8 cellular contexts compared by ENCODE assay signal in genomic region chr6:11093591-11094410, GRCh38. TPM values are rescaled to one million over a fixed set of nuclear protein-coding genes. Genes with fewer than 3 reads are reported as not detected.
A peak's percentile ranks its signal among the peaks of the same experiment; 100 is the strongest.
DNase-seq lines count a peak whose midpoint lies in the region; ATAC-seq and TF ChIP-seq lines count a peak whose summit lies in the region.

TSS of gene SMIM13 (plus strand) at chr6:11093834. CDS start at chr6:11094314, 480 bp downstream.

- no peaks in the 10 kb centered on the region for H3K9me3 ChIP-seq in DOHH2 (ENCODE audit: control insufficient read depth, insufficient read depth, low read length)
- no peaks in the 10 kb centered on the region for H3K9me3 ChIP-seq in KOPT-K1 (ENCODE audit: insufficient read depth, low read length, poor library complexity, severe bottlenecking)
- no peaks in the 10 kb centered on the region for H3K9me3 ChIP-seq in Peyer's patch
- H3K9me3 ChIP-seq in muscle layer of duodenum (ENCODE audit: control insufficient read depth in 1 of 2, low read length in 2 of 2), result no peaks in the 10 kb centered on the region

- H3F3A ChIP-seq in DOHH2 (ENCODE audit: control insufficient read depth, insufficient read depth), result no peaks in the 10 kb centered on the region

- H3K27me3 ChIP-seq in DOHH2 (ENCODE audit: control insufficient read depth, low read length), result no peaks in the 10 kb centered on the region
- H3K27me3 ChIP-seq in Peyer's patch, result no peaks in the 10 kb centered on the region
- no peaks in the 10 kb centered on the region for H3K27me3 ChIP-seq in muscle layer of duodenum (ENCODE audit: low read depth, low read length)

- 0 out of 2 replicates have a peak, but pooled peaks cover 4% of the 10 kb centered on the region for H3K36me3 ChIP-seq in DOHH2 (ENCODE audit: control insufficient read depth, low read length)
- no peaks in the 10 kb centered on the region for H3K36me3 ChIP-seq in KOPT-K1 (ENCODE audit: insufficient read depth, low read length)
- H3K36me3 ChIP-seq in Peyer's patch, result no peaks in the 10 kb centered on the region
- peaks cover 0 to 4% of the 10 kb centered on the region in 2 donors for H3K36me3 ChIP-seq in muscle layer of duodenum (ENCODE audit: control insufficient read depth in 1 of 2, insufficient read depth in 2 of 2, low read length in 2 of 2)

- H3K4me2 ChIP-seq in DOHH2 (ENCODE audit: low read length), result peak within 1 kb of the TSS; percentile 89

- H3K4me3 ChIP-seq in DOHH2 (ENCODE audit: low read length) (peak within 1 kb of the TSS; percentile 96), Peyer's patch (peak within 1 kb of the TSS; percentile 88 to 100 (median 95)), muscle layer of duodenum (ENCODE audit: low read depth in 1 of 2, low read length in 2 of 2) (peak within 1 kb of the TSS; percentile 79 to 88)

- H4K20me1 ChIP-seq in DOHH2 (ENCODE audit: control insufficient read depth, insufficient read depth, low read depth, low read length), result no peaks in the 10 kb centered on the region

- peak; percentile 97 to 99 (median 98) for DNase-seq in Peyer's patch
- DNase-seq in activated T-cell treated with anti-CD3 and anti-CD28 coated beads, Interleukin-2, amount 50 U/mL, for 48 hours, result peak; percentile 94 to 95
- peak; percentile 88 to 91 for DNase-seq in stimulated activated CD8-positive, alpha-beta memory T cell treated with anti-CD3 and anti-CD28 coated beads, Interleukin-7, amount 100 ng/mL, for 4 hours (ENCODE audit: low read depth in 2 of 2)

- no peaks in the 10 kb centered on the region for H3K9me2 ChIP-seq in DOHH2 (replicated peaks; ENCODE audit: control insufficient read depth, low read length)

- peak; percentile 61 to 75 for TF ChIP-seq POLR2A in Peyer's patch (IDR thresholded peaks at IDR 0.05)

- TF ChIP-seq CTCF in DOHH2 (IDR thresholded peaks at IDR 0.05; ENCODE audit: low read depth, low read length, poor library complexity, severe bottlenecking) (peak; percentile 50), Peyer's patch (IDR thresholded peaks at IDR 0.05) (peak; percentile 45 to 73 (median 62))

- peak; percentile 83 for ATAC-seq in GM21786 (IDR thresholded peaks at IDR 0.05; ENCODE audit: unreplicated experiment)
- peak; percentile 98 for ATAC-seq in esophagus mucosa

- H3K4me1 ChIP-seq in DOHH2 (ENCODE audit: control insufficient read depth, low read length), result peaks cover 31% of the 10 kb centered on the region
- peaks cover 0 to 26% (median 2%) of the 10 kb centered on the region in 4 donors for H3K4me1 ChIP-seq in Peyer's patch
- peaks cover 4 to 6% of the 10 kb centered on the region in 2 donors for H3K4me1 ChIP-seq in muscle layer of duodenum (ENCODE audit: control insufficient read depth in 1 of 2, insufficient read depth in 2 of 2, low read length in 2 of 2)

- peaks cover 47% of the 10 kb centered on the region for H3K79me2 ChIP-seq in DOHH2 (ENCODE audit: control insufficient read depth, low read length)

- peak within 1 kb of the TSS; percentile 60 for H3K27ac ChIP-seq in DOHH2 (ENCODE audit: low read depth, low read length)
- peak within 1 kb of the TSS; percentile 91 for H3K27ac ChIP-seq in KOPT-K1 (ENCODE audit: low read depth, low read length, poor library complexity, severe bottlenecking)
- H3K27ac ChIP-seq in Peyer's patch, result peak within 1 kb of the TSS; percentile 98 to 99 (median 99)
- H3K27ac ChIP-seq in muscle layer of duodenum (ENCODE audit: low read length), result peak within 1 kb of the TSS; percentile 77

RNA-seq across cellular contexts. Expression of gene SMIM13, which starts in this region (rescaled TPM):
- total RNA-seq in Peyer's patch (1 to 10 TPM; 4.1 to 6.3 (median 4.7) TPM), esophagus mucosa (5.5 TPM)

Comparison
In these comparisons a context has a peak if more than half of its experiments do, and no peak if none do; other contexts are left out.
1. Peak in every context shown above with its lines: DNase-seq, ATAC-seq, H3K4me3 ChIP-seq and H3K27ac ChIP-seq.